10 cellular contexts compared by ENCODE assay signal in genomic region chr16:21638573-21638975, GRCh38. TPM values are rescaled to one million over a fixed set of nuclear protein-coding genes. Genes with fewer than 3 reads are reported as not detected.
DNase-seq lines count a peak whose midpoint lies in the region; ATAC-seq lines count a peak whose summit lies in the region.
"Had no signal": no experiment of that assay in that cellular context is flagged by ENCODE, and none has a peak within 500 bp of the region (broad histone marks: within the 10 kb centered on the region; RNA-seq: fewer than 3 reads in every experiment).

No MANE protein-coding gene starts in this region.

- no peak for ATAC-seq in HG03571 (IDR thresholded peaks at IDR 0.05; ENCODE audit: unreplicated experiment)

- DNase-seq in DMS53 (lab: John Stamatoyannopoulos, UW), result peak; percentile 9
- no peak for DNase-seq in DMS53 treated with DMSO at 0.1 percent for 48 hours (lab: John Stamatoyannopoulos, UW; ENCODE audit: unreplicated experiment)
- peak; percentile 56 for DNase-seq in SK-MEL-5 (ENCODE audit: low read depth, low spot score)
- DNase-seq in dermis blood vessel endothelial cell, result peak; percentile 31
- peak; percentile 39 for DNase-seq in skeletal muscle cell (ENCODE audit: low read depth)
- DNase-seq in NOMO-1 treated with dmso at 0.1 percent for 144 hours (lab: John Stamatoyannopoulos, UW; ENCODE audit: unreplicated experiment), result no peak
- DNase-seq in NCI-H1694 treated with DMSO at 0.1 percent for 48 hours (lab: John Stamatoyannopoulos, UW), result no peak
- DNase-seq: 8988T had no signal

- in situ Hi-C loops in SK-MEL-5 (cut with HindIII; ENCODE audit: low pct_unique_long_range_greater_than_20kb, low sequenced_read_pairs), result no loop called here

- H3K4me3 ChIP-seq in skeletal muscle cell (ENCODE audit: low read depth, low read length), result no peak overlapping the region

RNA-seq across cellular contexts. Expression of gene IGSF6, which starts 13.8 kb away (rescaled TPM):
- not detected in 2 replicates for total RNA-seq in SK-MEL-5 (2014; rRNA removed; shearing (Covaris generic))
- polyA plus RNA-seq in SK-MEL-5 (2015; cell fraction: cytosol; rRNA removed), result 0.08 TPM in 1 of 2 replicates, not detected in the other
- not detected in 2 replicates for polyA plus RNA-seq in SK-MEL-5 (2015; cell fraction: nucleus; rRNA removed)
- total RNA-seq in dermis blood vessel endothelial cell, result not detected in 2 replicates
- total RNA-seq: epithelial cell of proximal tubule had no signal

RNA-seq across cellular contexts. Expression of gene OTOA, which starts 25.2 kb away (rescaled TPM):
- total RNA-seq in SK-MEL-5 (2014; rRNA removed; shearing (Covaris generic)), result 0.27 TPM in 1 of 2 replicates, not detected in the other
- 0.15 TPM in 1 of 2 replicates, not detected in the other for polyA plus RNA-seq in SK-MEL-5 (2015; cell fraction: cytosol; rRNA removed)
- 0.59 TPM in 1 of 2 replicates, not detected in the other for polyA plus RNA-seq in SK-MEL-5 (2015; cell fraction: nucleus; rRNA removed)
- total RNA-seq in dermis blood vessel endothelial cell, result 0.09 TPM in 1 of 2 replicates, not detected in the other
- total RNA-seq: epithelial cell of proximal tubule had no signal

RNA-seq across cellular contexts. Expression of gene METTL9, which starts 39.2 kb away (rescaled TPM):
- total RNA-seq in SK-MEL-5 (2014; rRNA removed; shearing (Covaris generic)), result 792 and 883 TPM in 2 replicates
- polyA plus RNA-seq in SK-MEL-5 (2015; cell fraction: cytosol; rRNA removed), result 347 and 392 TPM in 2 replicates
- polyA plus RNA-seq in SK-MEL-5 (2015; cell fraction: nucleus; rRNA removed), result 144 and 222 TPM in 2 replicates
- total RNA-seq in dermis blood vessel endothelial cell, result 200 and 265 TPM in 2 replicates

Comparison
In these comparisons a context has a peak if more than half of its experiments do, and no peak if none do; other contexts are left out.
1. DNase-seq: peak in DMS53 (single experiment), SK-MEL-5 (single experiment), dermis blood vessel endothelial cell (single experiment) and skeletal muscle cell (single experiment); none in DMS53 treated with DMSO at 0.1 percent for 48 hours (single experiment), NOMO-1 treated with dmso at 0.1 percent for 144 hours (single experiment) and NCI-H1694 treated with DMSO at 0.1 percent for 48 hours (single experiment).